ENCODE assay signal across 7 cellular contexts in the genomic region with DNA sequence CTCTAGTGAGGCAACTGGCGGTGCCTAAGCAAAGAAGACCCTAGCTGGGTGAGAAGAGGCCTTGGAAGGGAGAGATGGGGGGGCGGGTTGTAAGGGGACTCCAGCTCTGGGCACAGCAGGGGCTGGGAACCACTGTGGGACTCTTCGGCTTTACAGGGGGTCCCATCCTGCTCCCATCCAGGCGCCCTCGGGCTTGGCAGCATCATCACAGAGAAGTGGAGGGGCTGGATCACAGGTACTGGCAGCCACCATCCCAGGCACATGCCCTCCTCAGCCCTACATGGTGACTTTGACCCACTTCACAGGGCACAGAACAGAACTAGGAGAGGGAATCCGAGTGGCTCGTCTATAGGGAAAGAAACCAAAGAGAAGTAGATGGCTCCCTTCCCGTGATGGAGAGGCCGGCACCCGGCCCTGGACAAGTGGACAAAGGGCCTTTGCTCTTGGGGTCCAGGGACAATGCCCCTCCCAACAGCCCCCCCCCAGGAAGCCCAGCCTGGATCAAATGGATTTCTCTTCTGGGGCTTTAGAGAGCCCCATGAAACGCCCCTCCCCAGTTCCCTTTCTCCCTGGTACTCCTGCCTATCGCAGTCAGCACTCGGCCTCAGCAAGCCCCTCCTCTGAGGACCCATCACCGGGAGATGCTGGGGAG. TPM values are rescaled to one million over a fixed set of nuclear protein-coding genes. Genes with fewer than 3 reads are reported as not detected.
DNase-seq lines count a peak whose midpoint lies in the region; ATAC-seq and TF ChIP-seq lines count a peak whose summit lies in the region.

No MANE protein-coding gene starts in this region.

- no peaks in the 10 kb centered on the region for H3K9me3 ChIP-seq in right cardiac atrium (ENCODE audit: control insufficient read depth, low read length)
- no peaks in the 10 kb centered on the region for H3K9me3 ChIP-seq in skeletal muscle tissue (ENCODE audit: control insufficient read depth in 3 of 3, low read length in 3 of 3)

- peaks cover 18% of the 10 kb centered on the region for H3K27me3 ChIP-seq in H7 (ENCODE audit: control insufficient read depth, insufficient read depth, low read length)
- H3K27me3 ChIP-seq in right cardiac atrium (ENCODE audit: control insufficient read depth, insufficient read depth) = no peaks in the 10 kb centered on the region
- H3K27me3 ChIP-seq in skeletal muscle tissue (ENCODE audit: control insufficient read depth in 3 of 3, insufficient read depth in 3 of 3, low read length in 3 of 3) = no peaks in the 10 kb centered on the region

- intact Hi-C loops in right cardiac atrium (cut with DNase I) = no loop called here

- H3K4me1 ChIP-seq in right cardiac atrium (ENCODE audit: control insufficient read depth, insufficient read depth, low read length) = peaks cover 15% of the 10 kb centered on the region
- peaks cover 29 to 63% (median 34%) of the 10 kb centered on the region in 3 donors for H3K4me1 ChIP-seq in skeletal muscle tissue (ENCODE audit: control insufficient read depth in 3 of 3, insufficient read depth in 3 of 3, low read length in 3 of 3)

- WGBS in right cardiac atrium = 39% methylated on average over 14 of the region's 14 CpGs

- H3K27ac ChIP-seq in VCaP (peak overlapping the region; percentile 97), right cardiac atrium (ENCODE audit: low read length) (peak overlapping the region; percentile 74), skeletal muscle tissue (ENCODE audit: low read depth, low read length) (peak overlapping the region; percentile 66)

- ATAC-seq in right cardiac atrium (no peak), HG02840 (IDR thresholded peaks at IDR 0.05; ENCODE audit: low FRiP score, unreplicated experiment) (no peak), GM21360 (IDR thresholded peaks at IDR 0.05; ENCODE audit: unreplicated experiment) (no peak), HG02763 (IDR thresholded peaks at IDR 0.05; ENCODE audit: unreplicated experiment) (no peak)

- H3K4me3 ChIP-seq in H7 (ENCODE audit: insufficient read depth, low read depth, low read length) = peak overlapping the region; percentile 93
- peak overlapping the region; percentile 86 for H3K4me3 ChIP-seq in right cardiac atrium (ENCODE audit: low read length)
- H3K4me3 ChIP-seq in skeletal muscle tissue (ENCODE audit: low read length in 3 of 3) = peak overlapping the region; percentile 69 to 76 (median 72)

- DNase-seq in H7 = no peak
- peak in 1 of 3 donors; percentile 59 for DNase-seq in right cardiac atrium

- no peaks in the 10 kb centered on the region for H3K36me3 ChIP-seq in H7 (replicated peaks; ENCODE audit: control insufficient read depth, insufficient read depth, low read length)
- H3K36me3 ChIP-seq in skeletal muscle tissue (ENCODE audit: control insufficient read depth in 3 of 3, insufficient read depth in 3 of 3, low read length in 3 of 3) = no peaks in the 10 kb centered on the region

- TF ChIP-seq CTCF in VCaP (conservative IDR thresholded peaks at IDR 0.05) = no peak

- H3K9ac ChIP-seq in skeletal muscle tissue (ENCODE audit: low read depth in 1 of 3, low read length in 3 of 3) = peak overlapping the region; percentile 66 to 90 (median 69)

RNA-seq across cellular contexts. Expression of a gene that starts 54.0 kb away (rescaled TPM):
- 46.4 and 53.8 TPM in 2 replicates for total RNA-seq in H7 (2014; rRNA removed; shearing (Covaris generic))
- total RNA-seq in right cardiac atrium (100 to 1,000 TPM in 3 of 4 donors, 10 to 100 TPM in 1; 99.1 to 158 (median 114) TPM), skeletal muscle tissue (25.6 TPM)
- 76.2 TPM for polyA plus RNA-seq in right cardiac atrium
